In the genomic region with DNA sequence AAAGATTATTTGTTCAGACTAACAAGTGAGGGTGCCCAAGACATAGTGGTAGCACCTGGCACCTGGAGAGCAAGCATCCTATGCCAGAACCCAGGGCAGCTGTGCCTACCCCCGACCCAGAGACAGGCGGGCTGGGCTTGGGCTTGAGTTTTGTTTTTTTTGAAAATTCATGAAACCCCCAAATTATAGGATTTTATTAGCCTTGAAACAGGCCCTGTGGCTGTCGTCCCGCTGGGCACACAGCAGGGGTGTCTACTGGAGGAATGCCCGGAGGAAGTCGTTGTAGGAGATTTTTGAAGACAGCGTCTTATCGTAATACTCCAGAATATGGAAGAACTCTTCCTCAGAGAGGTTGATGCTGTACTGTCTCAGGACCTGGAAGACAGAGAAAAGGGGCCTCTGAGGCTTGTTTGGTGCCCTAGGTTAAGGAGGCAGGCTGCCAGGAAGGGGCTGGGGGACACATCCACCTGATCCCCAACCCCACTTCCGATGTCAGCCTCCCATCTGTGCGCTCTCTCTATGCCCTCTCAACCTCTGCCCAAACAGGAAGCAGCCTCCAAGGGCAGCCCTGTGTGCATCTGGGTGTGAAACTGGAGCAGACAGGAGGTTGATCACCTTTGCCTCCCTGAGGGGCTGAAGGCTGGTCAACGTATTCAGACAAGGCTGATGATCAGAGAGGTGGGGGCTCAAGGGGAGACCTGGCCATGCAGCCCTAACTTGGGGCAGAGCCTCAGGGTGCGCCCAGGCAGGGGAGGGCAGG, we compare ENCODE assay signal across 15 cellular contexts.
DNase-seq lines count a peak whose midpoint lies in the region; ATAC-seq and TF ChIP-seq lines count a peak whose summit lies in the region.
"Had no signal": no experiment of that assay in that cellular context is flagged by ENCODE, and none has a peak within 500 bp of the region (broad histone marks: within the 10 kb centered on the region; RNA-seq: fewer than 3 reads in every experiment).

No MANE protein-coding gene starts in this region.

- H3K4me1 Mint-ChIP-seq in H9, result peaks cover 0 to 9% of the 10 kb centered on the region in 2 experiments; a peak in 2 of 4 replicates
- H3K4me1 Mint-ChIP-seq: CD4-positive, CD25-positive, alpha-beta regulatory T cell had no signal

- H3K36me3 Mint-ChIP-seq in H9 (ENCODE audit: insufficient read depth in 1 of 3, low read depth in 3 of 3), result no peaks in the 10 kb centered on the region
- H3K36me3 Mint-ChIP-seq: CD4-positive, CD25-positive, alpha-beta regulatory T cell had no signal

- no peak overlapping the region for H2BK120ac ChIP-seq in H9 (ENCODE audit: low read depth, low read length, poor library complexity, severe bottlenecking)

- H3K4me3 Mint-ChIP-seq in H9, result no peak overlapping the region
- H3K4me3 Mint-ChIP-seq: CD4-positive, CD25-positive, alpha-beta regulatory T cell had no signal

- no peaks in the 10 kb centered on the region for H3K36me3 ChIP-seq in BLaER1
- H3K36me3 ChIP-seq: BE2C, HAP-1 had no signal

- no peak overlapping the region for H3K56ac ChIP-seq in H9 (ENCODE audit: insufficient read length, low read depth, low read length)

- H2AK5ac ChIP-seq in H9 (ENCODE audit: insufficient read length, low read length), result no peak overlapping the region

- H3K79me1 ChIP-seq in H9 (ENCODE audit: insufficient read depth, low read depth, low read length, poor library complexity, severe bottlenecking), result no peaks in the 10 kb centered on the region

- ATAC-seq in GM21447 (IDR thresholded peaks at IDR 0.05; ENCODE audit: unreplicated experiment), result no peak
- no peak for ATAC-seq in HG03196 (IDR thresholded peaks at IDR 0.05; ENCODE audit: unreplicated experiment)
- ATAC-seq: GM12878 had no signal

- no peak overlapping the region for H4K8ac ChIP-seq in H9 (replicated peaks; ENCODE audit: insufficient read length, low read depth, low read length)

- no peak overlapping the region for H4K91ac ChIP-seq in H9 (ENCODE audit: insufficient read length, low read depth, low read length)

- no peak overlapping the region for H3K27ac ChIP-seq in BLaER1
- H3K27ac ChIP-seq in H9 (ENCODE audit: insufficient read length, low read depth, low read length), result no peak overlapping the region

- no peak overlapping the region for H2BK15ac ChIP-seq in H9 (ENCODE audit: low read depth, low read length)

- H3K79me2 ChIP-seq in H9 (ENCODE audit: insufficient read depth, low read length), result no peaks in the 10 kb centered on the region

- H3K18ac ChIP-seq in H9 (ENCODE audit: insufficient read length, low read depth, low read length), result peak overlapping the region; percentile 26

- no peak overlapping the region for H2BK5ac ChIP-seq in H9 (ENCODE audit: insufficient read length, low read length)

- DNase-seq in H9, result no peak
- peak; percentile 32 for DNase-seq in NCI-H69 (lab: John Stamatoyannopoulos, UW)
- DNase-seq in mesenteric fat pad (ENCODE audit: low spot score), result peak; percentile 59
- DNase-seq in GM20000 (ENCODE audit: low spot score), result no peak
- no peak for DNase-seq in NCI-H2029 treated with DMSO at 0.1 percent for 48 hours (lab: John Stamatoyannopoulos, UW)
- DNase-seq: BE2C, DMS 273 treated with DMSO at 0.1 percent for 48 hours, GOT3, Karpas-422 had no signal

- H3K9me3 ChIP-seq in BLaER1, result no peaks in the 10 kb centered on the region
- H3K9me3 ChIP-seq in H9 (ENCODE audit: control insufficient read depth, low read depth, low read length), result no peaks in the 10 kb centered on the region
- H3K9me3 ChIP-seq: BE2C, HAP-1 had no signal

- H3K14ac ChIP-seq in H9 (ENCODE audit: insufficient read depth, low read length), result no peak overlapping the region; the same call in 1 of the 2 replicates

- H3K23ac ChIP-seq in H9 (ENCODE audit: insufficient read length, low read depth, low read length), result no peak overlapping the region

- H3K4me3 ChIP-seq in BLaER1, result no peak overlapping the region
- H3K4me3 ChIP-seq: GM12878, HAP-1 had no signal

- no peak overlapping the region for H3T11ph ChIP-seq in H9 (ENCODE audit: low read length)

- no peak overlapping the region for H4K5ac ChIP-seq in H9 (ENCODE audit: insufficient read length, low read depth, low read length)

- H3K23me2 ChIP-seq in H9 (ENCODE audit: insufficient read length, low read depth, low read length, poor library complexity, severe bottlenecking), result no peaks in the 10 kb centered on the region

- peak overlapping the region in 1 of 3 experiments; percentile 82; a peak in 1 of 7 replicates for H3K27ac Mint-ChIP-seq in H9
- H3K27ac Mint-ChIP-seq: CD4-positive, CD25-positive, alpha-beta regulatory T cell had no signal

- no peak overlapping the region for H2BK12ac ChIP-seq in H9 (ENCODE audit: insufficient read length, low read depth, low read length)

- no peaks in the 10 kb centered on the region for H3K9me3 Mint-ChIP-seq in H9
- H3K9me3 Mint-ChIP-seq: CD4-positive, CD25-positive, alpha-beta regulatory T cell had no signal

- H2AFZ ChIP-seq in H9 (ENCODE audit: low read length), result no peak overlapping the region

- no peaks in the 10 kb centered on the region for H3K27me3 ChIP-seq in BLaER1
- H3K27me3 ChIP-seq in H9 (ENCODE audit: insufficient read depth, low read length), result no peaks in the 10 kb centered on the region
- H3K27me3 ChIP-seq: BE2C had no signal

- peaks cover 2% of the 10 kb centered on the region; the same call in 1 of the 2 replicates for H3K27me3 Mint-ChIP-seq in H9 (ENCODE audit: low read depth)

- no peak overlapping the region for H3K4ac ChIP-seq in H9 (ENCODE audit: low read depth, low read length)

- H4K20me1 ChIP-seq in BLaER1 (no peaks in the 10 kb centered on the region), H9 (ENCODE audit: control insufficient read depth, insufficient read depth, insufficient read length) (no peaks in the 10 kb centered on the region)

- H3K4me1 ChIP-seq in BLaER1 (peaks cover 8% of the 10 kb centered on the region), H9 (ENCODE audit: insufficient read depth, low read length) (no peaks in the 10 kb centered on the region)
- H3K4me1 ChIP-seq: BE2C, HAP-1 had no signal

- WGBS in H9 (ENCODE audit: extremely low coverage, insufficient read length, low lambda C conversion rate), result no CpG with 5 or more reads among the region's 12 CpGs

- H3K9ac ChIP-seq in BLaER1 (no peak overlapping the region), H9 (ENCODE audit: extremely low read depth, insufficient read length, low read length) (no peak overlapping the region)

- TF ChIP-seq CTCF in H9 (conservative IDR thresholded peaks at IDR 0.05) (no peak), GM20000 (IDR thresholded peaks at IDR 0.05; ENCODE audit: extremely low read depth, missing control alignments) (no peak)

- H2BK20ac ChIP-seq in H9 (ENCODE audit: low read depth, low read length, poor library complexity, severe bottlenecking), result no peak overlapping the region

- H3K4me2 ChIP-seq in BLaER1 (peak overlapping the region; percentile 41), H9 (ENCODE audit: insufficient read depth, insufficient read length, low read length) (no peak overlapping the region)

Comparison
In these comparisons a context has a peak if more than half of its experiments do, and no peak if none do; other contexts are left out.
1. DNase-seq: peak in NCI-H69 (single experiment) and mesenteric fat pad (single experiment); none in H9 (single experiment), GM20000 (single experiment) and NCI-H2029 treated with DMSO at 0.1 percent for 48 hours (single experiment).